Comparison of ENCODE assay signal across 9 cellular contexts in genomic region chr17:77869665-77870132, GRCh38.
DNase-seq lines count a peak whose midpoint lies in the region; ATAC-seq and TF ChIP-seq lines count a peak whose summit lies in the region.
"Had no signal": no experiment of that assay in that cellular context is flagged by ENCODE, and none has a peak within 500 bp of the region (broad histone marks: within the 10 kb centered on the region; RNA-seq: fewer than 3 reads in every experiment).

No MANE protein-coding gene starts in this region.

- no peak overlapping the region for H3K4me3 Mint-ChIP-seq in HFFc6

- no peak overlapping the region for H3K27ac ChIP-seq in foreskin keratinocyte

- no peaks in the 10 kb centered on the region for H3K36me3 Mint-ChIP-seq in HFFc6 (ENCODE audit: low read depth)

- DNase-seq in GM13976 (ENCODE audit: low spot score) (peak; percentile 75), left cardiac atrium (peak; percentile 21), NCI-H82 (lab: John Stamatoyannopoulos, UW) (no peak), HFFc6 (no peak), HUDEP-2 (lab: John Stamatoyannopoulos, UW; ENCODE audit: unreplicated experiment in 76 of 76) (no peak), foreskin keratinocyte (no peak)

- H3K27me3 Mint-ChIP-seq in HFFc6 (ENCODE audit: insufficient read depth): peaks cover 48% of the 10 kb centered on the region

- in situ Hi-C loops in GM13976 (cut with MboI; ENCODE audit: low sequenced_read_pairs, unreplicated experiment): no loop called here

- no peaks in the 10 kb centered on the region for H3K4me1 ChIP-seq in foreskin keratinocyte

- H3K4me1 Mint-ChIP-seq in HFFc6 (ENCODE audit: low read depth): no peaks in the 10 kb centered on the region; the same call in 1 of the 2 replicates

- no peaks in the 10 kb centered on the region for H3K27me3 ChIP-seq in foreskin keratinocyte

- intact Hi-C loops in left cardiac atrium (cut with DNase I): no loop called here

- H3K27ac Mint-ChIP-seq in HFFc6: no peak overlapping the region

- TF ChIP-seq CTCF in GM13976 (IDR thresholded peaks at IDR 0.05; ENCODE audit: borderline replicate concordance, control extremely low read depth, extremely low read depth, insufficient read depth, missing control alignments) (no peak), HFFc6 (IDR thresholded peaks at IDR 0.05) (no peak), foreskin keratinocyte (conservative IDR thresholded peaks at IDR 0.05) (no peak)

- peak; percentile 87 for ATAC-seq in GM21447 (IDR thresholded peaks at IDR 0.05; ENCODE audit: unreplicated experiment)
- peak; percentile 84 for ATAC-seq in HG03571 (IDR thresholded peaks at IDR 0.05; ENCODE audit: unreplicated experiment)
- ATAC-seq in left cardiac atrium: no peak
- ATAC-seq in foreskin keratinocyte: no peak
- ATAC-seq: right cardiac atrium had no signal

- H3K9me3 Mint-ChIP-seq in HFFc6: no peaks in the 10 kb centered on the region

Comparison
In these comparisons a context has a peak if more than half of its experiments do, and no peak if none do; other contexts are left out.
1. DNase-seq: peak in GM13976 (single experiment) and left cardiac atrium (single experiment); none in NCI-H82 (single experiment), HFFc6 (single experiment), HUDEP-2 (0 of 76) and foreskin keratinocyte (0 of 2).
2. ATAC-seq: peak in GM21447 (single experiment) and HG03571 (single experiment); none in left cardiac atrium (0 of 2) and foreskin keratinocyte (single experiment).